In genomic region chr19:6709549-6709948, GRCh38 we compare ENCODE assay signal across 21 cellular contexts. TPM values are rescaled to one million over a fixed set of nuclear protein-coding genes. Genes with fewer than 3 reads are reported as not detected.
"Had no signal": no experiment of that assay in that cellular context is flagged by ENCODE, and none has a peak within 500 bp of the region (broad histone marks: within the 10 kb centered on the region; RNA-seq: fewer than 3 reads in every experiment).

No MANE protein-coding gene starts in this region.

- H3K4me1 Mint-ChIP-seq: nephron progenitor cell had no signal

- H3K4me1 ChIP-seq: foreskin keratinocyte, sigmoid colon, testis, upper lobe of right lung had no signal

- H3K27ac Mint-ChIP-seq: activated CD8-positive, alpha-beta T cell treated with anti-CD3 and anti-CD28 coated beads for 36 hours; activated naive CD8-positive, alpha-beta T cell treated with anti-CD3 and anti-CD28 coated beads for 36 hours; brain; nephron progenitor cell had no signal

- H3K4me3 Mint-ChIP-seq: activated CD8-positive, alpha-beta T cell treated with anti-CD3 and anti-CD28 coated beads for 36 hours; activated naive CD8-positive, alpha-beta T cell treated with anti-CD3 and anti-CD28 coated beads for 36 hours; nephron progenitor cell had no signal

- H3K27me3 ChIP-seq: ovary, testis, upper lobe of right lung had no signal

- ATAC-seq: activated CD8-positive, alpha-beta T cell treated with anti-CD3 and anti-CD28 coated beads for 36 hours; foreskin keratinocyte; left ventricle myocardium superior; upper lobe of right lung had no signal

- H3K9me3 Mint-ChIP-seq: activated CD8-positive, alpha-beta T cell treated with anti-CD3 and anti-CD28 coated beads for 36 hours; activated naive CD8-positive, alpha-beta T cell treated with anti-CD3 and anti-CD28 coated beads for 36 hours; nephron progenitor cell had no signal

- H3K27ac ChIP-seq: foreskin keratinocyte, ovary, sigmoid colon, stomach, testis, upper lobe of right lung had no signal

- H3K9me3 ChIP-seq: ovary, sigmoid colon, stomach, testis, upper lobe of right lung had no signal

- DNase-seq: activated CD4-positive, CD25-positive, alpha-beta regulatory T cell treated with anti-CD3 and anti-CD28 coated beads, Interleukin-2, amount 50 U/mL, for 72 hours; activated CD8-positive, alpha-beta T cell treated with anti-CD3 and anti-CD28 coated beads for 36 hours; activated naive CD8-positive, alpha-beta T cell treated with anti-CD3 and anti-CD28 coated beads for 36 hours; activated T-cell treated with anti-CD3 and anti-CD28 coated beads, Interleukin-2, amount 50 U/mL, for 48 hours; amygdala; effector CD8-positive, alpha-beta T cell; foreskin keratinocyte; glutamatergic neuron; hypothalamus; kidney glomerular epithelial cell; left ventricle myocardium superior; mesenchymal stem cell; nephron progenitor cell; sigmoid colon; stimulated activated CD4-positive, alpha-beta T cell treated with anti-CD3 and anti-CD28 coated beads, Interleukin-1b, Interleukin-23, amount 100 ng/mL, for 48 hours; stomach; T1000; testis; upper lobe of right lung had no signal

- H3K36me3 ChIP-seq: ovary, sigmoid colon had no signal

- H3K4me3 ChIP-seq: ovary, sigmoid colon, stomach, testis, upper lobe of right lung had no signal

- H3K36me3 Mint-ChIP-seq: activated naive CD8-positive, alpha-beta T cell treated with anti-CD3 and anti-CD28 coated beads for 36 hours; brain had no signal

RNA-seq across cellular contexts. Expression of gene TNFSF14, which starts 39.6 kb away (rescaled TPM):
- total RNA-seq: foreskin keratinocyte had no signal
- polyA plus RNA-seq: foreskin keratinocyte had no signal
